Comparison of ENCODE assay signal across 9 cellular contexts in the genomic region with DNA sequence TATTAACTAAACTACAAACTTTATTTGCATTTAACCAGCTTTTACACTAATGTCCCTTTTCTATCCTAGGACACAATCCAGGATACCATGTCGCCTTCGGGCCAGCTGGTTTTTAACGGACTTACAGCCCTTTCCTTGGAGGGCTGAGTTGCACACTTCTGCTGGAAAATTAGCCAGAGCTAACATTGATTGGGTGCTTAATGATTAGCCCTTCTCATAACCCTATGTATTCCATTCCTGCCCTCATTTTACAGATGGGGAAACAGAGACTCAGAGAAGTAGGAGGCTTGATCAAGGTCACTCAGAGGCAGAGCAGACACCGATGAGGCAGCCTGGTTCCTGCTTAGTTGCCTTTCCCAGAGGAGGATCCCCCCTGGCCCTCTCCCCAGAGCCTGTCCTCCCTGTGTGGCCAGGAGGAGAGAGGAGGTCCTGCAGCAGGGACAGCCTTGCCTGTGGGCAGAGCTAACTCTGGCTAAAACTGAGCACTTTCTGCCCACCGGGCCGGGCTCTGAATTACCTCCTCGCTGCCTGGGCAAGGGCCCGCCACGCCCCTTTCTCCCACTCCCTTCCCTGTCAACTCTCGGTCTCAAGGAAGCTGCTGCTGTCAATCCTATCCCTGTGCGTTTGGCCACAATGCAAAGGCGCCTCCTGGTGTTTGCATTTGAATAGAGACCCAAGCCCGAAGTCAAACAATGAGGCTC. TPM values are rescaled to one million over a fixed set of nuclear protein-coding genes. Genes with fewer than 3 reads are reported as not detected.
DNase-seq lines count a peak whose midpoint lies in the region; ATAC-seq lines count a peak whose summit lies in the region.
"Had no signal": no experiment of that assay in that cellular context is flagged by ENCODE, and none has a peak within 500 bp of the region (broad histone marks: within the 10 kb centered on the region; RNA-seq: fewer than 3 reads in every experiment).

No MANE protein-coding gene starts in this region.

- CTCF ChIA-PET in activated naive CD4-positive, alpha-beta T cell treated with anti-CD3 and anti-CD28 coated beads for 36 hours (lab: Charles Lee): interaction anchor here (1.0 to 1.7 kb wide), 5 partner anchors 475 to 763 kb away, joined by 3 to 5 read pairs (median 4); no protein-coding TSS in a partner anchor

- H3K36me3 Mint-ChIP-seq in activated naive CD4-positive, alpha-beta T cell treated with anti-CD3 and anti-CD28 coated beads for 36 hours (ENCODE audit: low read depth): no peaks in the 10 kb centered on the region

- intact Hi-C loops in activated naive CD4-positive, alpha-beta T cell treated with anti-CD3 and anti-CD28 coated beads for 36 hours (cut with micrococcal nuclease): loop anchor here (1.0 to 10.0 kb wide), 6 partner anchors 228 to 763 kb away; no protein-coding TSS in a partner anchor

- H3K27me3 ChIP-seq in MG63: no peaks in the 10 kb centered on the region
- no peaks in the 10 kb centered on the region for H3K27me3 ChIP-seq in neuron (ENCODE audit: insufficient read depth, low read length)

- H3K27me3 Mint-ChIP-seq in activated naive CD4-positive, alpha-beta T cell treated with anti-CD3 and anti-CD28 coated beads for 36 hours (ENCODE audit: low read depth): peaks cover 30% of the 10 kb centered on the region

- H2AFZ ChIP-seq in neuron (ENCODE audit: low read depth, low read length): peak overlapping the region; percentile 6

- H3K9me3 ChIP-seq in MG63 (no peaks in the 10 kb centered on the region), neuron (ENCODE audit: low read length) (no peaks in the 10 kb centered on the region)

- no peak for ATAC-seq in GM21526 (IDR thresholded peaks at IDR 0.05; ENCODE audit: low FRiP score, unreplicated experiment)

- peaks cover 2% of the 10 kb centered on the region for H3K9me3 Mint-ChIP-seq in activated naive CD4-positive, alpha-beta T cell treated with anti-CD3 and anti-CD28 coated beads for 36 hours

- no peak overlapping the region for H3K27ac Mint-ChIP-seq in activated naive CD4-positive, alpha-beta T cell treated with anti-CD3 and anti-CD28 coated beads for 36 hours

- DNase-seq in activated naive CD4-positive, alpha-beta T cell treated with anti-CD3 and anti-CD28 coated beads for 36 hours: peak; percentile 51
- DNase-seq in activated naive CD4-positive, alpha-beta T cell (lab: John Stamatoyannopoulos, UW): no peak
- peak; percentile 44 for DNase-seq in MG63
- DNase-seq in UCSD-AML1 (lab: John Stamatoyannopoulos, UW; ENCODE audit: unreplicated experiment): peak; percentile 46
- peak; percentile 42 for DNase-seq in fibroblast of peridontal ligament (ENCODE audit: extremely low read depth)
- no peak for DNase-seq in cerebellar nuclear complex (lab: John Stamatoyannopoulos, UW)

- no peaks in the 10 kb centered on the region for H3K36me3 ChIP-seq in MG63
- no peaks in the 10 kb centered on the region for H3K36me3 ChIP-seq in neuron (ENCODE audit: insufficient read depth, low read length)

- no peak overlapping the region for H3K4me3 ChIP-seq in MG63
- peak overlapping the region; percentile 16 for H3K4me3 ChIP-seq in neuron (ENCODE audit: low read length)

- no peak overlapping the region for H3K4me3 Mint-ChIP-seq in activated naive CD4-positive, alpha-beta T cell treated with anti-CD3 and anti-CD28 coated beads for 36 hours

- H3K4me1 Mint-ChIP-seq in activated naive CD4-positive, alpha-beta T cell treated with anti-CD3 and anti-CD28 coated beads for 36 hours (ENCODE audit: low read depth): no peaks in the 10 kb centered on the region

- H3K4me1 ChIP-seq in neuron (ENCODE audit: insufficient read depth, low read length): peaks cover 24% of the 10 kb centered on the region

RNA-seq across cellular contexts. Expression of a gene that starts 59.6 kb away (rescaled TPM):
- 1 to 10 TPM; 1.5 TPM for total RNA-seq in activated naive CD4-positive, alpha-beta T cell treated with anti-CD3 and anti-CD28 coated beads for 36 hours
- 12.4 and 12.7 TPM in 2 replicates for total RNA-seq in MG63 (2014; rRNA removed; shearing (Covaris generic); ENCODE audit: low replicate concordance)
- total RNA-seq: subcutaneous adipose tissue had no signal

Comparison
In these comparisons a context has a peak if more than half of its experiments do, and no peak if none do; other contexts are left out.
1. DNase-seq: peak in activated naive CD4-positive, alpha-beta T cell treated with anti-CD3 and anti-CD28 coated beads for 36 hours (single experiment), MG63 (single experiment), UCSD-AML1 (single experiment) and fibroblast of peridontal ligament (single experiment); none in activated naive CD4-positive, alpha-beta T cell (0 of 4) and cerebellar nuclear complex (0 of 2).